ENCODE assay signal across 8 cellular contexts in genomic region chr9:129028192-129028966, GRCh38. TPM values are rescaled to one million over a fixed set of nuclear protein-coding genes. Genes with fewer than 3 reads are reported as not detected.
A peak's percentile ranks its signal among the peaks of the same experiment; 100 is the strongest.
DNase-seq lines count a peak whose midpoint lies in the region; TF ChIP-seq lines count a peak whose summit lies in the region.

Gene SH3GLB2, minus strand, starts transcription at chr9:129028331. Its CDS starts 177 bp downstream, at chr9:129028154.

- H4K20me1 ChIP-seq in neural progenitor cell (ENCODE audit: low read depth), result peaks cover 39% of the 10 kb centered on the region

- no peak within 1 kb of the TSS for H3K27ac Mint-ChIP-seq in neural progenitor cell

- peak within 1 kb of the TSS; percentile 92 for H3K4me3 Mint-ChIP-seq in neural progenitor cell

- H3K4me2 ChIP-seq in neural progenitor cell, result peak within 1 kb of the TSS; percentile 76

- H3K27me3 ChIP-seq in neural progenitor cell, result no peaks in the 10 kb centered on the region
- no peaks in the 10 kb centered on the region for H3K27me3 ChIP-seq in stomach smooth muscle (ENCODE audit: control insufficient read depth in 1 of 2, insufficient read depth in 2 of 2, low read length in 2 of 2)

- peak within 1 kb of the TSS; percentile 74 for H3K4me3 ChIP-seq in fibroblast of villous mesenchyme (ENCODE audit: low read depth, low read length)
- peak within 1 kb of the TSS; percentile 63 for H3K4me3 ChIP-seq in neural progenitor cell
- H3K4me3 ChIP-seq in stomach smooth muscle (ENCODE audit: low read length in 2 of 2), result peak within 1 kb of the TSS; percentile 76 to 85

- peaks cover 3% of the 10 kb centered on the region for H3K36me3 Mint-ChIP-seq in neural progenitor cell

- H2AFZ ChIP-seq in neural progenitor cell (replicated peaks), result no peak within 1 kb of the TSS

- H3K9ac ChIP-seq in neural progenitor cell, result peak within 1 kb of the TSS; percentile 10
- H3K9ac ChIP-seq in stomach smooth muscle (ENCODE audit: low read length in 2 of 2), result peak within 1 kb of the TSS; percentile 77 to 82

- peak; percentile 90 for DNase-seq in ELF-1 (ENCODE audit: low read depth, low spot score)
- DNase-seq in H4 (ENCODE audit: low spot score), result peak; percentile 80
- peak; percentile 95 for DNase-seq in LoVo (ENCODE audit: low spot score)
- DNase-seq in SHP77 (lab: John Stamatoyannopoulos, UW), result peak; percentile 71 to 81
- DNase-seq in activated gamma-delta T cell (lab: John Stamatoyannopoulos, UW), result peak; percentile 92
- peak; percentile 98 for DNase-seq in fibroblast of villous mesenchyme (ENCODE audit: low read depth)
- peak; percentile 95 for DNase-seq in neural progenitor cell (ENCODE audit: low spot score)

- H3K36me3 ChIP-seq in neural progenitor cell (no peaks in the 10 kb centered on the region), stomach smooth muscle (ENCODE audit: control insufficient read depth in 2 of 2, insufficient read depth in 2 of 2, low read length in 2 of 2) (no peaks in the 10 kb centered on the region)

- H3K27me3 Mint-ChIP-seq in neural progenitor cell (ENCODE audit: insufficient read depth, low read depth), result peaks cover 11% of the 10 kb centered on the region

- TF ChIP-seq CTCF in fibroblast of villous mesenchyme (IDR thresholded peaks at IDR 0.05; ENCODE audit: insufficient read depth, low read depth, low read length) (peak; percentile 76), neural progenitor cell (IDR thresholded peaks at IDR 0.05) (peak; percentile 78)

- H3K9me3 Mint-ChIP-seq in neural progenitor cell, result no peaks in the 10 kb centered on the region

- H3K4me1 ChIP-seq in neural progenitor cell (peaks cover 18% of the 10 kb centered on the region), stomach smooth muscle (ENCODE audit: control insufficient read depth, insufficient read depth, low read length) (peaks cover 23% of the 10 kb centered on the region)

- H3K79me2 ChIP-seq in neural progenitor cell (ENCODE audit: low read depth), result peaks cover 41% of the 10 kb centered on the region

- no peak within 1 kb of the TSS for H3K27ac ChIP-seq in neural progenitor cell
- H3K27ac ChIP-seq in stomach smooth muscle (ENCODE audit: low read length), result peak within 1 kb of the TSS; percentile 55

- H3F3A ChIP-seq in neural progenitor cell (ENCODE audit: low read depth), result peaks cover 8% of the 10 kb centered on the region

- H3K9me3 ChIP-seq in neural progenitor cell (ENCODE audit: low read depth) (no peaks in the 10 kb centered on the region), stomach smooth muscle (ENCODE audit: control insufficient read depth in 2 of 2, low read length in 2 of 2) (no peaks in the 10 kb centered on the region)

- peaks cover 36% of the 10 kb centered on the region for H3K4me1 Mint-ChIP-seq in neural progenitor cell

RNA-seq across cellular contexts. Expression of gene SH3GLB2, which starts in this region (rescaled TPM):
- 14.0 and 17.2 TPM in 2 replicates for total RNA-seq in H4 (2014; rRNA removed; shearing (Covaris generic))
- total RNA-seq in fibroblast of villous mesenchyme (30.9 and 39.3 TPM in 2 replicates), neural progenitor cell (ENCODE audit: low replicate concordance) (45.7 and 98.8 TPM in 2 replicates)
